In the genomic region with DNA sequence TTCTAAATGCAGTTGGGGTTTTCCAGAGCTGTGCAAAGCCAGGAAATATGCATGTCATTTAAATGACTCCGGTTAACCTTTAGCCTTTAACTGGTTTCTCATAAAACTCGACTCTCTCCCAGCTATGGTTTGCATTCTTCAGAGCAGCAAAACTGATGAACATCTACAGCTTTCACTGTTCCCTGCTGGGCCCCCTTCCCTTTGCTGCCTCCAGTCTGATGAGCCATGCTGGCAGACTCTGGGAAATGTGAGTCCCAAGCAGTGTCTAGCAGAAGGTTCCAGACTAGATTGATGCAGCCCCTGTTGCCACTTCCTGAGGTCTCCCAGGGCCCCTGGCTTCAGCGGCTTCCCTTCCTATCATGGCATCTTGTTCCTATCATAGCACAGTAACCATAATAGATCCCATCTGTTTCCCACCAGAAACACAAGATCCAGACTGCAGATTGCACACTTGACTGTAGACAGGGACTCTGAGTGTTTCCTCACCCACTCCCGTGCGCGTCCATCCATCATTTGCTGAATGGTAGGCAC, we compare ENCODE assay signal across 8 cellular contexts.
DNase-seq lines count a peak whose midpoint lies in the region; ATAC-seq, FAIRE-seq and TF ChIP-seq lines count a peak whose summit lies in the region.

No MANE protein-coding gene starts in this region.

- no peak for TF ChIP-seq POLR2A in GM12891 (IDR thresholded peaks at IDR 0.05; ENCODE audit: low read depth, low read length)

- TF ChIP-seq CTCF in activated CD8-positive, alpha-beta T cell treated with anti-CD3 and anti-CD28 coated beads for 36 hours (IDR thresholded peaks at IDR 0.05): no peak

- intact Hi-C loops in activated CD8-positive, alpha-beta T cell treated with anti-CD3 and anti-CD28 coated beads for 36 hours (cut with micrococcal nuclease): loop anchor here (2.0 kb wide), 1 partner anchor 55 kb away; no protein-coding TSS in a partner anchor

- H3K9me3 Mint-ChIP-seq in activated CD8-positive, alpha-beta T cell treated with anti-CD3 and anti-CD28 coated beads for 36 hours: no peaks in the 10 kb centered on the region

- H3K27ac Mint-ChIP-seq in activated CD8-positive, alpha-beta T cell treated with anti-CD3 and anti-CD28 coated beads for 36 hours: peak overlapping the region; percentile 91

- peak; percentile 47 for FAIRE-seq in GM12891 (lab: Jason Lieb, UNC)

- H3K4me1 Mint-ChIP-seq in activated CD8-positive, alpha-beta T cell treated with anti-CD3 and anti-CD28 coated beads for 36 hours (ENCODE audit: low read depth): peaks cover 80% of the 10 kb centered on the region

- CTCF ChIA-PET in activated CD8-positive, alpha-beta T cell treated with anti-CD3 and anti-CD28 coated beads for 36 hours (lab: Charles Lee): interaction anchor here (0.6 to 1.4 kb wide), 8 partner anchors 8 to 176 kb away, joined by 3 to 5 read pairs (median 3); partner anchors contain the start of gene SOCS1

- ATAC-seq in activated CD8-positive, alpha-beta T cell treated with anti-CD3 and anti-CD28 coated beads for 36 hours: peak; percentile 13
- ATAC-seq in GM19328 (IDR thresholded peaks at IDR 0.05; ENCODE audit: unreplicated experiment) (no peak), HG03045 (IDR thresholded peaks at IDR 0.05; ENCODE audit: unreplicated experiment) (no peak), HG03457 (IDR thresholded peaks at IDR 0.05; ENCODE audit: unreplicated experiment) (no peak), HG03571 (IDR thresholded peaks at IDR 0.05; ENCODE audit: unreplicated experiment) (no peak)

- H3K27me3 Mint-ChIP-seq in activated CD8-positive, alpha-beta T cell treated with anti-CD3 and anti-CD28 coated beads for 36 hours: no peaks in the 10 kb centered on the region

- peaks cover 24% of the 10 kb centered on the region for H3K36me3 Mint-ChIP-seq in activated CD8-positive, alpha-beta T cell treated with anti-CD3 and anti-CD28 coated beads for 36 hours (ENCODE audit: low read depth)

- DNase-seq in A172 (ENCODE audit: low spot score) (peak; percentile 82), GM12891 (ENCODE audit: insufficient read length, low spot score) (no peak), kidney glomerular epithelial cell (lab: John Stamatoyannopoulos, UW) (peak; percentile 69)
- no peak for DNase-seq in activated CD8-positive, alpha-beta T cell treated with anti-CD3 and anti-CD28 coated beads for 36 hours

- peak overlapping the region; percentile 30 for H3K4me3 Mint-ChIP-seq in activated CD8-positive, alpha-beta T cell treated with anti-CD3 and anti-CD28 coated beads for 36 hours

- POLR2A ChIA-PET in activated CD8-positive, alpha-beta T cell treated with anti-CD3 and anti-CD28 coated beads for 36 hours (lab: Charles Lee): interaction anchor here (1.3 to 4.8 kb wide), 5 partner anchors 9 to 174 kb away, joined by 3 to 30 read pairs (median 10); partner anchors contain the start of gene SOCS1

TF ChIP-seq in GM12891, 5 proteins besides CTCF, POLR2A, EP300 and RAD21:
- TF ChIP-seq TAF1 (IDR thresholded peaks at IDR 0.05; ENCODE audit: low read depth, low read length) (no peak), POU2F2 (IDR thresholded peaks at IDR 0.05; ENCODE audit: low read depth, low read length) (no peak), POLR2AphosphoS5 (IDR thresholded peaks at IDR 0.05; ENCODE audit: low read depth, low read length) (no peak), SPI1 (IDR thresholded peaks at IDR 0.05; ENCODE audit: low read depth, low read length) (no peak), PAX5 (IDR thresholded peaks at IDR 0.05; ENCODE audit: insufficient read depth, low read length, severe bottlenecking) (no peak)

Comparison
In these comparisons a context has a peak if more than half of its experiments do, and no peak if none do; other contexts are left out.
1. DNase-seq: peak in A172 (single experiment) and kidney glomerular epithelial cell (single experiment); none in GM12891 (single experiment) and activated CD8-positive, alpha-beta T cell treated with anti-CD3 and anti-CD28 coated beads for 36 hours (single experiment).